8 cellular contexts compared by ENCODE assay signal in the genomic region with DNA sequence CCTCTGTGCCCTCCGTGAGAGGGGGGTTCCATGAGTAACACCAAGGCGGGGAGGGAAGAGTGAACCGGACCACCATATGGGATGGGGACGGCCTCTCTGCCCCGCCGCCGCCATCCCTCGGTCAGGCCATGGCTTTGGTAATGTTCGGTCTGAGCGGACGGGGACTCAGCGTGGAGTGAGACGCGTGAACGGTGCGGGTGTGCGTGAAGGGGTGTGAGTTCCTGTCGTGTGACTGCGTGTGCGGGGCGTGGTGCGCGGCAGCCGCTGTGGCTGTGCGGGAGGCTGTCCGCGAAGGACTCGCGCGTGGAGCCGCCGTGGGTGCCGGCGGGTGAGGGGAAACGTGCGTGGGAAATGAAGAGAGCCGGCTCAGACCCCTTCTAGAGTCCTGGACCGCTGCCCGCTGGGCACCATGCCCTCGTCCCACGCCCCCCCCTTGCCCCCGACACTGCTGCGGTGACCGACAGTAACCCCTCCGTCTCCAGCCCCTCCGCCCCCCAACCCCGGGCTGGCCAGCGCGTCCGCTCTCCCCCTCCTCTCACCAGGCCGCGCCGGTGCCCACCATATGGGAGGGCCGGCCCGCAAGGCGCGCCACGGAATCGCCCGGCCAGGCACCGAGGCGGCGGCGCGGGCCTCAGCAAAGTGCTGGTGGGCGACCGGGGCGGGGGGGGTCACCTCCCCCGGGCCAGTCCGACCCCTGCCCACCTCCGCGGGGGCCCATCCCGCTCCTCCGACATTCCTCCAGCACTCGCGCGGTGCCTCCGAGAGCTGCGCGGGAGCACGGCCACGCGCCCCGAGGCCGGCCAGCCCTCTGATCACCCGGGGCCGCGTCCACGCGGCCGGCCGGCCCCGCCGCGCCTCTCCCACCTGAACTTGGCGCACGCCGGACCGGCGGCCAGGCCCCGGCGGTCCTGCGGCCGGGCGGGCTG. TPM values are rescaled to one million over a fixed set of nuclear protein-coding genes. Genes with fewer than 3 reads are reported as not detected.
DNase-seq lines count a peak whose midpoint lies in the region; ATAC-seq, FAIRE-seq and TF ChIP-seq lines count a peak whose summit lies in the region.

No MANE protein-coding gene starts in this region.

- peaks cover 32% of the 10 kb centered on the region for H3K27me3 Mint-ChIP-seq in activated naive CD4-positive, alpha-beta T cell treated with anti-CD3 and anti-CD28 coated beads, Interleukin-2, amount 50 U/mL, for 24 hours
- peaks cover 26% of the 10 kb centered on the region for H3K27me3 Mint-ChIP-seq in WTC11 (ENCODE audit: low read depth)

- H3K36me3 ChIP-seq in neutrophil, result no peaks in the 10 kb centered on the region

- peaks cover 82% of the 10 kb centered on the region for H3K27me3 ChIP-seq in neutrophil

- TF ChIP-seq CTCF in WTC11 (IDR thresholded peaks at IDR 0.05) (no peak), neutrophil (IDR thresholded peaks at IDR 0.05) (no peak)

- peaks cover 17% of the 10 kb centered on the region for H3K4me1 Mint-ChIP-seq in activated naive CD4-positive, alpha-beta T cell treated with anti-CD3 and anti-CD28 coated beads, Interleukin-2, amount 50 U/mL, for 24 hours
- H3K4me1 Mint-ChIP-seq in WTC11, result peaks cover 19% of the 10 kb centered on the region

- DNase-seq in activated naive CD4-positive, alpha-beta T cell treated with Interleukin-2 at 50 U/mL for 16 hours, result no peak
- DNase-seq in WTC11 (ENCODE audit: low spot score) (no peak), frontal cortex (ENCODE audit: low spot score in 2 of 2) (peak; percentile 75 to 79), NCI-H524 treated with DMSO at 0.1 percent for 48 hours (lab: John Stamatoyannopoulos, UW) (no peak), Kasumi-1 (lab: John Stamatoyannopoulos, UW) (no peak)

- H3K4me3 ChIP-seq in neutrophil (ENCODE audit: low read depth in 1 of 2, low read length in 1 of 2), result peak overlapping the region; percentile 45 to 53

- H3K9me3 Mint-ChIP-seq in activated naive CD4-positive, alpha-beta T cell treated with anti-CD3 and anti-CD28 coated beads, Interleukin-2, amount 50 U/mL, for 24 hours, result no peaks in the 10 kb centered on the region
- peaks cover 13% of the 10 kb centered on the region for H3K9me3 Mint-ChIP-seq in WTC11

- POLR2A ChIA-PET in WTC11 (lab: Charles Lee), result interaction anchor here (1.7 kb wide), 1 partner anchor 89 kb away, joined by 9 read pairs; no protein-coding TSS in a partner anchor

- FAIRE-seq in frontal cortex (lab: Jason Lieb, UNC), result no peak

- no peak overlapping the region for H3K27ac Mint-ChIP-seq in activated naive CD4-positive, alpha-beta T cell treated with anti-CD3 and anti-CD28 coated beads, Interleukin-2, amount 50 U/mL, for 24 hours
- peak overlapping the region; percentile 89 for H3K27ac Mint-ChIP-seq in WTC11

- no peaks in the 10 kb centered on the region for H3K9me3 ChIP-seq in neutrophil

- H3K27ac ChIP-seq in neutrophil, result no peak overlapping the region

- CTCF ChIA-PET in WTC11 (lab: Charles Lee), result interaction anchor here (1.0 to 1.5 kb wide), 4 partner anchors 8 to 224 kb away, joined by 3 to 8 read pairs (median 6); no protein-coding TSS in a partner anchor

- ATAC-seq in WTC11 (peak; percentile 27), GM21526 (IDR thresholded peaks at IDR 0.05; ENCODE audit: low FRiP score, unreplicated experiment) (no peak)

- H3K4me1 ChIP-seq in neutrophil (ENCODE audit: control insufficient read depth in 1 of 2, insufficient read depth in 1 of 2, low read depth in 1 of 2, low read length in 1 of 2), result peaks cover 21 to 24% of the 10 kb centered on the region in 2 experiments

- H3K36me3 Mint-ChIP-seq in activated naive CD4-positive, alpha-beta T cell treated with anti-CD3 and anti-CD28 coated beads, Interleukin-2, amount 50 U/mL, for 24 hours, result no peaks in the 10 kb centered on the region
- H3K36me3 Mint-ChIP-seq in WTC11, result peaks cover 15% of the 10 kb centered on the region; the same call in 1 of the 2 replicates

- peak overlapping the region; percentile 93 for H3K4me3 Mint-ChIP-seq in activated naive CD4-positive, alpha-beta T cell treated with anti-CD3 and anti-CD28 coated beads, Interleukin-2, amount 50 U/mL, for 24 hours
- H3K4me3 Mint-ChIP-seq in WTC11, result peak overlapping the region; percentile 96

TF ChIP-seq in WTC11, 78 proteins besides CTCF, POLR2A, EP300 and RAD21:
- TF ChIP-seq, protein P1, sequence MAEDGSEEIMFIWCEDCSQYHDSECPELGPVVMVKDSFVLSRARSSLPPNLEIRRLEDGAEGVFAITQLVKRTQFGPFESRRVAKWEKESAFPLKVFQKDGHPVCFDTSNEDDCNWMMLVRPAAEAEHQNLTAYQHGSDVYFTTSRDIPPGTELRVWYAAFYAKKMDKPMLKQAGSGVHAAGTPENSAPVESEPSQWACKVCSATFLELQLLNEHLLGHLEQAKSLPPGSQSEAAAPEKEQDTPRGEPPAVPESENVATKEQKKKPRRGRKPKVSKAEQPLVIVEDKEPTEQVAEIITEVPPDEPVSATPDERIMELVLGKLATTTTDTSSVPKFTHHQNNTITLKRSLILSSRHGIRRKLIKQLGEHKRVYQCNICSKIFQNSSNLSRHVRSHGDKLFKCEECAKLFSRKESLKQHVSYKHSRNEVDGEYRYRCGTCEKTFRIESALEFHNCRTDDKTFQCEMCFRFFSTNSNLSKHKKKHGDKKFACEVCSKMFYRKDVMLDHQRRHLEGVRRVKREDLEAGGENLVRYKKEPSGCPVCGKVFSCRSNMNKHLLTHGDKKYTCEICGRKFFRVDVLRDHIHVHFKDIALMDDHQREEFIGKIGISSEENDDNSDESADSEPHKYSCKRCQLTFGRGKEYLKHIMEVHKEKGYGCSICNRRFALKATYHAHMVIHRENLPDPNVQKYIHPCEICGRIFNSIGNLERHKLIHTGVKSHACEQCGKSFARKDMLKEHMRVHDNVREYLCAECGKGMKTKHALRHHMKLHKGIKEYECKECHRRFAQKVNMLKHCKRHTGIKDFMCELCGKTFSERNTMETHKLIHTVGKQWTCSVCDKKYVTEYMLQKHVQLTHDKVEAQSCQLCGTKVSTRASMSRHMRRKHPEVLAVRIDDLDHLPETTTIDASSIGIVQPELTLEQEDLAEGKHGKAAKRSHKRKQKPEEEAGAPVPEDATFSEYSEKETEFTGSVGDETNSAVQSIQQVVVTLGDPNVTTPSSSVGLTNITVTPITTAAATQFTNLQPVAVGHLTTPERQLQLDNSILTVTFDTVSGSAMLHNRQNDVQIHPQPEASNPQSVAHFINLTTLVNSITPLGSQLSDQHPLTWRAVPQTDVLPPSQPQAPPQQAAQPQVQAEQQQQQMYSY (CRISPR knock-in tag; IDR thresholded peaks at IDR 0.05), result peak; percentile 45; the same call in 1 of the 2 replicates
- TF ChIP-seq NR1H2 (CRISPR knock-in tag; IDR thresholded peaks at IDR 0.05), result no peak
TF ChIP-seq in WTC11: peak in this region for 1.

RNA-seq across cellular contexts. Expression of gene KLF15, which starts 0.6 kb away (rescaled TPM):
- total RNA-seq in WTC11 (2021) (12.1 to 14.7 TPM (median 13.0 TPM) in 3 replicates), frontal cortex (2.0 TPM)

RNA-seq across cellular contexts. Expression of gene CFAP100, which starts 38.1 kb away (rescaled TPM):
- total RNA-seq in WTC11 (2021) (0.41 TPM in 1 of 3 replicates, not detected in the others), frontal cortex (3.7 TPM)

Comparison
In these comparisons a context has a peak if more than half of its experiments do, and no peak if none do; other contexts are left out.
1. DNase-seq: peak in frontal cortex (2 of 2); none in activated naive CD4-positive, alpha-beta T cell treated with Interleukin-2 at 50 U/mL for 16 hours (single experiment), WTC11 (single experiment), NCI-H524 treated with DMSO at 0.1 percent for 48 hours (single experiment) and Kasumi-1 (0 of 2).